Comparison of ENCODE assay signal across 2 cellular contexts in genomic region chr6:32839356-32839755, GRCh38.
TF ChIP-seq lines count a peak whose summit lies in the region.

No MANE protein-coding gene starts in this region.

TF ChIP-seq in GM12878, 131 proteins besides CTCF, POLR2A, EP300 and RAD21:
- TF ChIP-seq RELA (IDR thresholded peaks at IDR 0.05; ENCODE audit: borderline replicate concordance, partially characterized antibody) (no peak), CEBPB (IDR thresholded peaks at IDR 0.05; ENCODE audit: borderline replicate concordance in 1 of 2, low read depth in 2 of 2, low read length in 2 of 2) (no peak)
- TF ChIP-seq, protein P1, sequence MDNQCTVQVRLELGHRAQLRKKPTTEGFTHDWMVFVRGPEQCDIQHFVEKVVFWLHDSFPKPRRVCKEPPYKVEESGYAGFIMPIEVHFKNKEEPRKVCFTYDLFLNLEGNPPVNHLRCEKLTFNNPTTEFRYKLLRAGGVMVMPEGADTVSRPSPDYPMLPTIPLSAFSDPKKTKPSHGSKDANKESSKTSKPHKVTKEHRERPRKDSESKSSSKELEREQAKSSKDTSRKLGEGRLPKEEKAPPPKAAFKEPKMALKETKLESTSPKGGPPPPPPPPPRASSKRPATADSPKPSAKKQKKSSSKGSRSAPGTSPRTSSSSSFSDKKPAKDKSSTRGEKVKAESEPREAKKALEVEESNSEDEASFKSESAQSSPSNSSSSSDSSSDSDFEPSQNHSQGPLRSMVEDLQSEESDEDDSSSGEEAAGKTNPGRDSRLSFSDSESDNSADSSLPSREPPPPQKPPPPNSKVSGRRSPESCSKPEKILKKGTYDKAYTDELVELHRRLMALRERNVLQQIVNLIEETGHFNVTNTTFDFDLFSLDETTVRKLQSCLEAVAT (IDR thresholded peaks at IDR 0.05), result 0 out of 2 replicates have a peak, but pooled peaks have one; percentile 32

TF ChIP-seq in GM12891, 5 proteins besides CTCF, POLR2A, EP300 and RAD21:
- TF ChIP-seq SPI1 (IDR thresholded peaks at IDR 0.05; ENCODE audit: low read depth, low read length), result no peak
- no peak for TF ChIP-seq TAF1 (IDR thresholded peaks at IDR 0.05; ENCODE audit: low read depth, low read length)
- TF ChIP-seq POU2F2 (IDR thresholded peaks at IDR 0.05; ENCODE audit: low read depth, low read length), result no peak
- TF ChIP-seq PAX5 (IDR thresholded peaks at IDR 0.05; ENCODE audit: insufficient read depth, low read length, severe bottlenecking), result no peak
- TF ChIP-seq POLR2AphosphoS5 (IDR thresholded peaks at IDR 0.05; ENCODE audit: low read depth, low read length), result no peak
